In the genomic region with DNA sequence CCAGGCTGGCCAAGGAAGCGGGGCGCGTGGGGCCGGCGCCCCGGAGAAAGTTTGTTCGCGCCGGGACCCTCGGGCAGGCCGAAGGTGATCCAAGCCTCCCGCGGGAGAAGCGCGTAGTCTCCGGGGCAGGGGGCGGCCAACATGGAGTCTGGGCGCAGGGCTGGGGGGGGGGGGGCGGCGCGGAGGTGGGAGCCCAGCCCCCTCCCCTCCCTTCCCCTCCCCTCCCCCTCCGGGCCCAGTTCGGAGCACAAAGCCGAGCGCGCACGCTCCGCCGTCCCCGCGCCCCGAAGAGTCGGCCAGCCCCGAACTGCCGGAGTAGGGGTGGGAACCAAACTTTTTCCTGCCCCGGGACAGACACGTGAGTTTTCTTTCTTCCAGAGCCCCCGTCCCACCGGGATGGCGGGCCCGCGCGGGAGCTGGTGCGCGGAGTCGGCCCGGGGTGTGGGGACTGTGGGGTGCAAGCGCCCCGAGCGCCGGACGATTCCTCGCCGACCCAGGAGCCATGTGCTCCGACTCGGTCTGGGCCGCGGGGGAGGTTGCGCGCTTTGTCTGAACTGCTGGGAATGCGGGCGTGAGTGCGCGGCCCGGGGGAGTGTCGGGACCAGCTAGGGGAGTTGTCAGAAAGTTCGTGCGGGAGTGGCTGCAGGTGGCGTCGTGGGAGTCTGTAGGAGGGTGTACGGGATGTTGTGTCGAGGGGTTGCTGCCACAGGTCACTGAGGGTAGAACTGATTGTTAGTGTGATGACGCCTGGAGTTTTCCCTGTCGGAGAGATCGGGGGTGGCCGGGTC, we compare ENCODE assay signal across 8 cellular contexts. TPM values are rescaled to one million over a fixed set of nuclear protein-coding genes. Genes with fewer than 3 reads are reported as not detected.
DNase-seq lines count a peak whose midpoint lies in the region; ATAC-seq and TF ChIP-seq lines count a peak whose summit lies in the region.

No MANE protein-coding gene starts in this region.

- TF ChIP-seq POLR2A in gastroesophageal sphincter (IDR thresholded peaks at IDR 0.05) = peak in 1 of 2 donors; percentile 20

- H3K27ac Mint-ChIP-seq in osteocyte (ENCODE audit: unreplicated experiment) = peak overlapping the region; percentile 89

- H3K4me1 ChIP-seq in gastroesophageal sphincter = peaks cover 0 to 47% (median 15%) of the 10 kb centered on the region in 3 donors

- H3K9me3 ChIP-seq in gastroesophageal sphincter = no peaks in the 10 kb centered on the region

- H3K4me1 Mint-ChIP-seq in osteocyte (ENCODE audit: unreplicated experiment) = peaks cover 41% of the 10 kb centered on the region

- H3K36me3 ChIP-seq in gastroesophageal sphincter = peaks cover 0 to 11% of the 10 kb centered on the region in 2 donors

- no peaks in the 10 kb centered on the region for H3K36me3 Mint-ChIP-seq in osteocyte (ENCODE audit: unreplicated experiment)

- TF ChIP-seq EP300 in gastroesophageal sphincter (IDR thresholded peaks at IDR 0.05) = no peak

- ATAC-seq in gastroesophageal sphincter = peak; percentile 33
- ATAC-seq in HG03095 (IDR thresholded peaks at IDR 0.05; ENCODE audit: unreplicated experiment) = no peak

- WGBS in gastroesophageal sphincter (ENCODE audit: low coverage in 1 of 2), 2 donors = 2% methylated on average over 13 of the region's 76 CpGs; no CpG with 5 or more reads in 1 of the 2 donors

- peak overlapping the region; percentile 60 to 96 (median 90) for H3K27ac ChIP-seq in gastroesophageal sphincter

- H3K4me3 Mint-ChIP-seq in osteocyte (ENCODE audit: unreplicated experiment) = peak overlapping the region; percentile 89

- no peaks in the 10 kb centered on the region for H3K27me3 Mint-ChIP-seq in osteocyte (ENCODE audit: unreplicated experiment)

- H3K9me3 Mint-ChIP-seq in osteocyte (ENCODE audit: unreplicated experiment) = no peaks in the 10 kb centered on the region

- peak; percentile 35 to 39 for DNase-seq in NCI-H446 (lab: John Stamatoyannopoulos, UW)
- DNase-seq in NCI-H446 treated with DMSO at 0.1 percent for 48 hours (lab: John Stamatoyannopoulos, UW) = no peak
- peak; percentile 68 for DNase-seq in OCI-M1 (lab: John Stamatoyannopoulos, UW)
- DNase-seq in activated effector memory CD4-positive, alpha-beta T cell treated with Interleukin-2 at 50 U/mL for 16 hours = peak; percentile 22
- DNase-seq in osteocyte (ENCODE audit: extremely low spot score, unreplicated experiment) = no peak
- DNase-seq in NCI-H1930 (lab: John Stamatoyannopoulos, UW) = no peak

- peak overlapping the region; percentile 69 to 93 for H3K4me3 ChIP-seq in gastroesophageal sphincter

- TF ChIP-seq CTCF in gastroesophageal sphincter (IDR thresholded peaks at IDR 0.05) = no peak
- no peak for TF ChIP-seq CTCF in osteocyte (IDR thresholded peaks at IDR 0.05)

- H3K27me3 ChIP-seq in gastroesophageal sphincter = no peaks in the 10 kb centered on the region

RNA-seq across cellular contexts. Expression of gene TGIF2, which starts 1.1 kb away (rescaled TPM):
- total RNA-seq in gastroesophageal sphincter (10 to 100 TPM in 2 of 4 donors, 1 to 10 TPM in 2; 7.2 to 14.0 (median 9.4) TPM), osteocyte (29.2 and 35.0 TPM in 2 replicates)

RNA-seq across cellular contexts. Expression of gene RAB5IF, which starts 31.1 kb away (rescaled TPM):
- total RNA-seq in gastroesophageal sphincter (100 to 1,000 TPM in 1 of 4 donors, 10 to 100 TPM in 3; 66.3 to 100 (median 78.9) TPM), osteocyte (65.2 and 69.4 TPM in 2 replicates)

RNA-seq across cellular contexts. Expression of gene MYL9, which starts 33.2 kb away (rescaled TPM):
- total RNA-seq in gastroesophageal sphincter (1,000 to 10,000 TPM; 1,087 to 2,842 (median 1,707) TPM), osteocyte (197 and 200 TPM in 2 replicates)

Comparison
In these comparisons a context has a peak if more than half of its experiments do, and no peak if none do; other contexts are left out.
1. DNase-seq: peak in NCI-H446 (2 of 2), OCI-M1 (single experiment) and activated effector memory CD4-positive, alpha-beta T cell treated with Interleukin-2 at 50 U/mL for 16 hours (single experiment); none in NCI-H446 treated with DMSO at 0.1 percent for 48 hours (single experiment), osteocyte (single experiment) and NCI-H1930 (0 of 2).